In genomic region chr16:30874244-30874820, GRCh38 we compare ENCODE assay signal across 1 cellular context.
TF ChIP-seq lines count a peak whose summit lies in the region.

No MANE protein-coding gene starts in this region.

TF ChIP-seq in HepG2, 621 proteins besides CTCF, POLR2A, EP300 and RAD21 (continued from another document):
- TF ChIP-seq ZNF770 (CRISPR knock-in tag; IDR thresholded peaks at IDR 0.05) (no peak), NR2F1 (CRISPR knock-in tag; IDR thresholded peaks at IDR 0.05) (peak in 1 of 2 experiments; percentile 16; a peak in 1 of 4 replicates)
